Comparison of ENCODE assay signal across 12 cellular contexts in the genomic region with DNA sequence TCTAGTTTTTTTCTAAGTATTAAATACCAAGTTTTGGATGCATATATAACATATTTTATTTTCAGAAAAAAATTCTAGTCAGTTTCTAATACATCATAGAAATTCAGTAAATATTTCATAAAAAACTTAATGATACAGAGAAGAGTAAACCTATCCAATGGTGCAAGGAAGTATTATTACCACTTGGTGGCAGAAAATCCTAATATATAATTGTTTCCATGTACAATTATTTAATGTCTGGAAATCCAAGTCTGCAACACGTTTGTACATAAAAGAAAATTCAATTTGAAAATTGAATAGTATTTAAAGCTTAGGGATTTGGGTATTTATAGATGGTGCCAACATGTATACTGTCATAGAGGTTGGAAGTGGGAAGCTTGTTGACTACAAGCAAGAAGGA.
DNase-seq lines count a peak whose midpoint lies in the region; ATAC-seq and TF ChIP-seq lines count a peak whose summit lies in the region.
"Had no signal": no experiment of that assay in that cellular context is flagged by ENCODE, and none has a peak within 500 bp of the region (broad histone marks: within the 10 kb centered on the region; RNA-seq: fewer than 3 reads in every experiment).

No MANE protein-coding gene starts in this region.

- no peaks in the 10 kb centered on the region for H3K36me3 ChIP-seq in RWPE2 (ENCODE audit: low read depth)
- no peaks in the 10 kb centered on the region for H3K36me3 ChIP-seq in spleen
- H3K36me3 ChIP-seq: vagina had no signal

- ATAC-seq in RWPE2 (ENCODE audit: low read depth) (peak; percentile 43; the same call in 1 of the 3 replicates), HG02610 (IDR thresholded peaks at IDR 0.05; ENCODE audit: unreplicated experiment) (no peak), GM18907 (IDR thresholded peaks at IDR 0.05; ENCODE audit: unreplicated experiment) (no peak)

- intact Hi-C loops in spleen (cut with DNase I; ENCODE audit: low total_unique reads), result loop anchor here (5.0 kb wide), 1 partner anchor 390 kb away; no protein-coding TSS in a partner anchor
- intact Hi-C loops in posterior vena cava (cut with DNase I), result no loop called here

- no peak overlapping the region for H3K27ac ChIP-seq in RWPE2 (ENCODE audit: poor library complexity, severe bottlenecking)
- no peak overlapping the region for H3K27ac ChIP-seq in spleen
- H3K27ac ChIP-seq: vagina had no signal

- H3K27me3 ChIP-seq in RWPE2 (ENCODE audit: insufficient read depth, poor library complexity, severe bottlenecking) (peaks cover 3% of the 10 kb centered on the region), spleen (replicated peaks in 1 of 7) (no peaks in the 10 kb centered on the region)
- H3K27me3 ChIP-seq: vagina had no signal

- no peaks in the 10 kb centered on the region for H3K9me3 ChIP-seq in RWPE2 (ENCODE audit: severe bottlenecking)
- no peaks in the 10 kb centered on the region for H3K9me3 ChIP-seq in spleen
- H3K9me3 ChIP-seq: vagina had no signal

- H3K4me1 ChIP-seq in RWPE2 (ENCODE audit: insufficient read depth, poor library complexity, severe bottlenecking) (no peaks in the 10 kb centered on the region), spleen (no peaks in the 10 kb centered on the region)
- H3K4me1 ChIP-seq: vagina had no signal

- peak; percentile 59 for TF ChIP-seq CTCF in RWPE2 (IDR thresholded peaks at IDR 0.05; ENCODE audit: poor library complexity, severe bottlenecking)
- TF ChIP-seq CTCF in fibroblast of villous mesenchyme (IDR thresholded peaks at IDR 0.05; ENCODE audit: insufficient read depth, low read depth, low read length), result peak; percentile 10
- TF ChIP-seq CTCF in spleen (IDR thresholded peaks at IDR 0.05 in 8 of 11, conservative IDR thresholded peaks at IDR 0.05 in 3 of 11), result peak in 10 of 11 experiments; percentile 13 to 69 (median 52)

- 0 to 2% (median 1%) methylated on average over 1 of the region's 1 CpG for WGBS in spleen, 5 donors

- peak; percentile 5 for DNase-seq in DMS153 treated with DMSO at 0.1 percent for 48 hours (lab: John Stamatoyannopoulos, UW; ENCODE audit: unreplicated experiment)
- no peak for DNase-seq in DMS153 (lab: John Stamatoyannopoulos, UW)
- no peak for DNase-seq in RWPE2 (ENCODE audit: low spot score)
- peak; percentile 30 for DNase-seq in fibroblast of villous mesenchyme (ENCODE audit: low read depth)
- no peak for DNase-seq in spleen
- DNase-seq in posterior vena cava (ENCODE audit: low spot score), result no peak
- DNase-seq: activated T-cell treated with anti-CD3 and anti-CD28 coated beads, Interleukin-2, amount 50 U/mL, for 48 hours; SIG-M5; stimulated activated CD4-positive, alpha-beta T cell treated with anti-CD3 and anti-CD28 coated beads, Interleukin-15, amount 100 ng/mL, for 24 hours had no signal

- TF ChIP-seq POLR2A in spleen (IDR thresholded peaks at IDR 0.05), result no peak

- no peak overlapping the region for H3K4me3 ChIP-seq in RWPE2 (ENCODE audit: severe bottlenecking)
- no peak overlapping the region for H3K4me3 ChIP-seq in fibroblast of villous mesenchyme (ENCODE audit: low read depth, low read length)
- H3K4me3 ChIP-seq in spleen, result no peak overlapping the region
- H3K4me3 ChIP-seq: vagina had no signal

Comparison
In these comparisons a context has a peak if more than half of its experiments do, and no peak if none do; other contexts are left out.
1. DNase-seq: peak in DMS153 treated with DMSO at 0.1 percent for 48 hours (single experiment) and fibroblast of villous mesenchyme (single experiment); none in DMS153 (single experiment), RWPE2 (single experiment), spleen (single experiment) and posterior vena cava (single experiment).
2. Peak in every context shown above with its lines, with median percentiles within 50 percentile points of each other: CTCF ChIP-seq.